ENCODE assay signal across 13 cellular contexts in genomic region chr18:62939433-62939832, GRCh38.
DNase-seq lines count a peak whose midpoint lies in the region; ATAC-seq and TF ChIP-seq lines count a peak whose summit lies in the region.
"Had no signal": no experiment of that assay in that cellular context is flagged by ENCODE, and none has a peak within 500 bp of the region (broad histone marks: within the 10 kb centered on the region; RNA-seq: fewer than 3 reads in every experiment).

No MANE protein-coding gene starts in this region.

- no peak overlapping the region for H2BK120ac ChIP-seq in trophoblast cell (ENCODE audit: insufficient read depth, low read length, poor library complexity)

- H3K9ac ChIP-seq in SU-DHL-6 (ENCODE audit: low read length) (no peak overlapping the region), subcutaneous abdominal adipose tissue (ENCODE audit: low read length in 5 of 5) (no peak overlapping the region), trophoblast cell (ENCODE audit: low read length) (no peak overlapping the region)
- H3K9ac ChIP-seq: parathyroid adenoma had no signal

- H2AFZ ChIP-seq in SU-DHL-6 (ENCODE audit: low read depth, low read length, severe bottlenecking) (no peak overlapping the region), trophoblast cell (ENCODE audit: insufficient read depth, low read length, poor library complexity) (no peak overlapping the region)
- H2AFZ ChIP-seq: parathyroid adenoma had no signal

- H3K23ac ChIP-seq in trophoblast cell (ENCODE audit: low read length), result no peak overlapping the region

- TF ChIP-seq CTCF in SU-DHL-6 (IDR thresholded peaks at IDR 0.05; ENCODE audit: insufficient read depth, low read length, poor library complexity, severe bottlenecking), result no peak
- TF ChIP-seq CTCF in body of pancreas (IDR thresholded peaks at IDR 0.05), result no peak

- no peak overlapping the region for H3K14ac ChIP-seq in trophoblast cell (ENCODE audit: low read length)

- H3K9me2 ChIP-seq in SU-DHL-6 (replicated peaks; ENCODE audit: insufficient read depth, low read length), result no peaks in the 10 kb centered on the region

- DNase-seq in Kasumi-1 (lab: John Stamatoyannopoulos, UW) (peak; percentile 93 to 96), left ventricle myocardium superior (no peak), NCI-H82 (lab: John Stamatoyannopoulos, UW) (no peak), body of pancreas (no peak), MG63 (no peak), trophoblast cell (no peak)
- DNase-seq: activated naive CD8-positive, alpha-beta T cell treated with anti-CD3 and anti-CD28 coated beads, Interleukin-2, amount 10 ng/mL, durations not matched to agents 7 days and 5 days; CD8-positive, alpha-beta memory T cell; NCI-H1417 had no signal

- H3K4ac ChIP-seq in trophoblast cell (ENCODE audit: low read depth, low read length), result no peak overlapping the region

- H3K18ac ChIP-seq in trophoblast cell (ENCODE audit: low read length), result no peak overlapping the region

- H3K9me3 ChIP-seq in SU-DHL-6 (ENCODE audit: insufficient read depth, low read length) (no peaks in the 10 kb centered on the region), subcutaneous abdominal adipose tissue (ENCODE audit: control insufficient read depth in 5 of 5, low read length in 5 of 5) (no peaks in the 10 kb centered on the region), body of pancreas (no peaks in the 10 kb centered on the region), MG63 (no peaks in the 10 kb centered on the region), trophoblast cell (ENCODE audit: insufficient read depth, low read depth, low read length) (no peaks in the 10 kb centered on the region)

- ATAC-seq in left ventricle myocardium superior, result peak; percentile 70
- ATAC-seq in body of pancreas, result no peak

- H3K79me2 ChIP-seq in SU-DHL-6 (ENCODE audit: insufficient read depth, low read length) (no peaks in the 10 kb centered on the region), trophoblast cell (ENCODE audit: control insufficient read depth, insufficient read depth, low read length, poor library complexity) (no peaks in the 10 kb centered on the region)
- H3K79me2 ChIP-seq: parathyroid adenoma had no signal

- H4K8ac ChIP-seq in trophoblast cell (ENCODE audit: low read depth, low read length), result no peak overlapping the region

- intact Hi-C loops in left ventricle myocardium superior (cut with micrococcal nuclease), result no loop called here
- intact Hi-C loops in body of pancreas (cut with DNase I), result no loop called here

- 31% methylated on average over 6 of the region's 6 CpGs for WGBS in body of pancreas, 2 donors
- WGBS in trophoblast cell (ENCODE audit: extremely low coverage, insufficient coverage, insufficient read length), result no CpG with 5 or more reads among the region's 6 CpGs

- no peak overlapping the region for H2BK12ac ChIP-seq in trophoblast cell (ENCODE audit: low read length)

- H3K4me1 ChIP-seq in subcutaneous abdominal adipose tissue (ENCODE audit: control insufficient read depth in 5 of 5, insufficient read depth in 5 of 5, low read length in 5 of 5), result peaks cover 2 to 29% (median 20%) of the 10 kb centered on the region in 5 donors
- H3K4me1 ChIP-seq in body of pancreas, result no peaks in the 10 kb centered on the region
- no peaks in the 10 kb centered on the region for H3K4me1 ChIP-seq in trophoblast cell (ENCODE audit: control insufficient read depth in 1 of 2, insufficient read depth in 2 of 2, low read length in 2 of 2)

- H3K4me2 ChIP-seq in SU-DHL-6 (ENCODE audit: low read depth, low read length, poor library complexity, severe bottlenecking) (peak overlapping the region; percentile 0), trophoblast cell (ENCODE audit: low read length) (no peak overlapping the region)

- no peak overlapping the region for H2BK5ac ChIP-seq in trophoblast cell (ENCODE audit: low read depth, low read length, poor library complexity)

- H3K27me3 ChIP-seq in SU-DHL-6 (ENCODE audit: low read length) (no peaks in the 10 kb centered on the region), subcutaneous abdominal adipose tissue (ENCODE audit: control insufficient read depth in 5 of 5, insufficient read depth in 4 of 5, low read length in 5 of 5) (no peaks in the 10 kb centered on the region), body of pancreas (no peaks in the 10 kb centered on the region), MG63 (no peaks in the 10 kb centered on the region), trophoblast cell (ENCODE audit: insufficient read depth, low read length) (no peaks in the 10 kb centered on the region)

- no peaks in the 10 kb centered on the region for H3K79me1 ChIP-seq in trophoblast cell (ENCODE audit: low read length)

- no peaks in the 10 kb centered on the region for H4K20me1 ChIP-seq in SU-DHL-6 (ENCODE audit: low read depth, low read length)

- no peaks in the 10 kb centered on the region for H3F3A ChIP-seq in SU-DHL-6 (ENCODE audit: insufficient read depth)

- H3K27ac ChIP-seq in SU-DHL-6 (ENCODE audit: low read depth, low read length) (no peak overlapping the region; the same call in 1 of the 2 replicates), subcutaneous abdominal adipose tissue (ENCODE audit: low read depth, low read length) (peak overlapping the region; percentile 45), body of pancreas (peak overlapping the region in 1 of 4 donors; percentile 13), trophoblast cell (ENCODE audit: low read depth, low read length) (no peak overlapping the region)
- H3K27ac ChIP-seq: epithelial cell of prostate, parathyroid adenoma had no signal

- no peak overlapping the region for H4K12ac ChIP-seq in trophoblast cell (ENCODE audit: low read depth, low read length)

- H3K4me3 ChIP-seq in SU-DHL-6 (ENCODE audit: insufficient read depth, low read length, poor library complexity, severe bottlenecking) (no peak overlapping the region), subcutaneous abdominal adipose tissue (ENCODE audit: low read depth in 1 of 5, low read length in 5 of 5) (no peak overlapping the region), body of pancreas (no peak overlapping the region), MG63 (no peak overlapping the region), trophoblast cell (ENCODE audit: low read depth, low read length) (no peak overlapping the region)

- no peak overlapping the region for H4K91ac ChIP-seq in trophoblast cell (ENCODE audit: low read depth, low read length)

- no peak overlapping the region for H2AK5ac ChIP-seq in trophoblast cell (ENCODE audit: low read length)

- TF ChIP-seq POLR2A in body of pancreas (IDR thresholded peaks at IDR 0.05), result no peak

- H3K36me3 ChIP-seq in SU-DHL-6 (ENCODE audit: low read length), result no peaks in the 10 kb centered on the region
- H3K36me3 ChIP-seq in subcutaneous abdominal adipose tissue (ENCODE audit: control insufficient read depth in 5 of 5, insufficient read depth in 5 of 5, low read length in 5 of 5), result peaks cover 0 to 10% (median 0%) of the 10 kb centered on the region in 5 donors
- no peaks in the 10 kb centered on the region for H3K36me3 ChIP-seq in body of pancreas (replicated peaks in 1 of 2; ENCODE audit: insufficient read depth in 1 of 2, low read depth in 2 of 2)
- H3K36me3 ChIP-seq in MG63, result peaks cover 4% of the 10 kb centered on the region
- peaks cover 2% of the 10 kb centered on the region in 2 experiments for H3K36me3 ChIP-seq in trophoblast cell (ENCODE audit: control insufficient read depth in 1 of 2, insufficient read depth in 2 of 2, low read length in 2 of 2)

Comparison
In these comparisons a context has a peak if more than half of its experiments do, and no peak if none do; other contexts are left out.
1. DNase-seq: peak in Kasumi-1 (2 of 2); none in left ventricle myocardium superior (single experiment), NCI-H82 (single experiment), body of pancreas (0 of 4), MG63 (single experiment) and trophoblast cell (0 of 2).